ENCODE assay signal across 11 cellular contexts in the genomic region with DNA sequence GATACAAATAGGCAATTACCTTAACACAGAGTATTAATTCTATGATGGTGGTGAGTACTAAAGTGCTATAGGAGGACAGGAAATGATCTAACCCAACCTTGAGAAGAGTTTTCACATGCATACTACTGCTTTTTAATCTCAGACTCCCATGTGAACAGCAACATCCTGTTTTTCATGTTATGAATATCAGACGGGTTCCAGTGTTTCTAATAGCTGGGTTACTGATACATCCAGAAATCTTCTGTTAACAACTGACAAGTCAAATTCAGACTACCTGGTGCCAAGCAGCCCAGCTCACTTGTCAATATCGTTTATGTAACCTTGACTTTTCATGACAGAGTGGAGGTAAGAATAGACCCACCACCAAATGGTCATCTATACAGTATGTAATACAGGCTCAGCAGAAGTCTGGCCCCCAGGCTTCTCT.
DNase-seq lines count a peak whose midpoint lies in the region; ATAC-seq and TF ChIP-seq lines count a peak whose summit lies in the region.
"Had no signal": no experiment of that assay in that cellular context is flagged by ENCODE, and none has a peak within 500 bp of the region (broad histone marks: within the 10 kb centered on the region; RNA-seq: fewer than 3 reads in every experiment).

No MANE protein-coding gene starts in this region.

- H3K4me3 Mint-ChIP-seq in stimulated activated effector memory CD8-positive, alpha-beta T cell treated with anti-CD3 and anti-CD28 coated beads, Interleukin-12 subunit alpha, Interleukin-12 subunit beta, amount 100 ng/mL, for 72 hours: no peak overlapping the region
- H3K4me3 Mint-ChIP-seq: brain, GM23338, mesothelial cell of epicardium had no signal

- TF ChIP-seq POLR2A in adrenal gland (IDR thresholded peaks at IDR 0.05): no peak

- H3K36me3 Mint-ChIP-seq in stimulated activated effector memory CD8-positive, alpha-beta T cell treated with anti-CD3 and anti-CD28 coated beads, Interleukin-12 subunit alpha, Interleukin-12 subunit beta, amount 100 ng/mL, for 72 hours: no peaks in the 10 kb centered on the region
- H3K36me3 Mint-ChIP-seq: brain, mesothelial cell of epicardium had no signal

- ATAC-seq in GM19043 (IDR thresholded peaks at IDR 0.05; ENCODE audit: low read depth, unreplicated experiment) (peak; percentile 59), HG02623 (IDR thresholded peaks at IDR 0.05; ENCODE audit: unreplicated experiment) (peak; percentile 61), HG03439 (IDR thresholded peaks at IDR 0.05; ENCODE audit: unreplicated experiment) (peak; percentile 52)
- ATAC-seq in stimulated activated effector memory CD8-positive, alpha-beta T cell treated with anti-CD3 and anti-CD28 coated beads, Interleukin-12 subunit alpha, Interleukin-12 subunit beta, amount 100 ng/mL, for 72 hours: peak; percentile 44
- ATAC-seq: GM23338 had no signal

- WGBS in adrenal gland, 4 donors: 40 to 55% (median 52%) methylated on average over 2 of the region's 2 CpGs

- no peaks in the 10 kb centered on the region for H3K36me3 ChIP-seq in adrenal gland (replicated peaks in 1 of 2)

- H3K9me3 ChIP-seq in adrenal gland (replicated peaks in 1 of 3): no peaks in the 10 kb centered on the region

- H3K4me1 ChIP-seq in adrenal gland (replicated peaks in 1 of 2): no peaks in the 10 kb centered on the region

- no peak overlapping the region for H3K4me3 ChIP-seq in adrenal gland
- H3K4me3 ChIP-seq: GM23338 had no signal

- H3K9me3 Mint-ChIP-seq in stimulated activated effector memory CD8-positive, alpha-beta T cell treated with anti-CD3 and anti-CD28 coated beads, Interleukin-12 subunit alpha, Interleukin-12 subunit beta, amount 100 ng/mL, for 72 hours: no peaks in the 10 kb centered on the region
- H3K9me3 Mint-ChIP-seq: brain, GM23338 had no signal

- no peak for TF ChIP-seq CTCF in adrenal gland (IDR thresholded peaks at IDR 0.05)

- H3K27ac Mint-ChIP-seq in stimulated activated effector memory CD8-positive, alpha-beta T cell treated with anti-CD3 and anti-CD28 coated beads, Interleukin-12 subunit alpha, Interleukin-12 subunit beta, amount 100 ng/mL, for 72 hours: no peak overlapping the region
- H3K27ac Mint-ChIP-seq: brain, GM23338, mesothelial cell of epicardium had no signal

- intact Hi-C loops in adrenal gland (cut with DNase I): no loop called here

- DNase-seq in stimulated activated effector memory CD8-positive, alpha-beta T cell treated with anti-CD3 and anti-CD28 coated beads, Interleukin-12 subunit alpha, Interleukin-12 subunit beta, amount 100 ng/mL, for 72 hours (ENCODE audit: low spot score in 2 of 2): no peak
- DNase-seq in cerebellar nuclear complex (lab: John Stamatoyannopoulos, UW) (no peak), OCI-M1 (lab: John Stamatoyannopoulos, UW) (no peak), adrenal gland (no peak)
- no peak for DNase-seq in activated CD4-positive, CD25-positive, alpha-beta regulatory T cell treated with anti-CD3 and anti-CD28 coated beads, Interleukin-2, amount 50 U/mL, for 72 hours

- no peaks in the 10 kb centered on the region for H3K27me3 ChIP-seq in adrenal gland

- no peaks in the 10 kb centered on the region for H3K4me1 Mint-ChIP-seq in stimulated activated effector memory CD8-positive, alpha-beta T cell treated with anti-CD3 and anti-CD28 coated beads, Interleukin-12 subunit alpha, Interleukin-12 subunit beta, amount 100 ng/mL, for 72 hours
- H3K4me1 Mint-ChIP-seq: brain, GM23338, mesothelial cell of epicardium had no signal

- H3K27ac ChIP-seq in adrenal gland: no peak overlapping the region
